Comparison of ENCODE assay signal across 8 cellular contexts in genomic region chr7:132654150-132654549, GRCh38.
A peak's percentile ranks its signal among the peaks of the same experiment; 100 is the strongest.
DNase-seq lines count a peak whose midpoint lies in the region; ATAC-seq and TF ChIP-seq lines count a peak whose summit lies in the region.

No MANE protein-coding gene starts in this region.

- H3K4me3 Mint-ChIP-seq in GM23338 = peak overlapping the region; percentile 54; the same call in 1 of the 3 replicates

- H3K9me3 ChIP-seq in tibial artery = no peaks in the 10 kb centered on the region

- H3K9me2 ChIP-seq in GM23338 (ENCODE audit: insufficient read depth) = 0 out of 2 replicates have a peak, but pooled peaks cover 3% of the 10 kb centered on the region

- H3K27me3 Mint-ChIP-seq in GM23338 (ENCODE audit: insufficient read depth, low read depth, poor library complexity) = peaks cover 3% of the 10 kb centered on the region

- no peak overlapping the region; the same call in 1 of the 2 replicates for H3K27ac Mint-ChIP-seq in GM23338

- H3F3A ChIP-seq in GM23338 (replicated peaks; ENCODE audit: low read depth) = no peaks in the 10 kb centered on the region; the same call in 1 of the 2 replicates

- ATAC-seq in GM23338 = peak; percentile 74

- H3K36me3 ChIP-seq in GM23338 (ENCODE audit: insufficient read depth) (no peaks in the 10 kb centered on the region), tibial artery (no peaks in the 10 kb centered on the region)

- intact Hi-C loops in tibial artery (cut with DNase I; ENCODE audit: low total_unique reads) = no loop called here

- DNase-seq in SKM-1 treated with dmso at 0.1 percent for 144 hours (lab: John Stamatoyannopoulos, UW; ENCODE audit: unreplicated experiment) (peak; percentile 3), SKM-1 (lab: John Stamatoyannopoulos, UW; ENCODE audit: unreplicated experiment) (no peak), GM23338 (ENCODE audit: low spot score) (peak; percentile 76), NB4 (ENCODE audit: low read depth) (peak; percentile 73), epithelial cell of esophagus (ENCODE audit: low read depth) (no peak), tibial artery (no peak), HPDE6-E6E7 (ENCODE audit: extremely low spot score) (no peak), DMS79 (lab: John Stamatoyannopoulos, UW) (no peak)

- H3K79me2 ChIP-seq in GM23338 (replicated peaks; ENCODE audit: insufficient read depth) = no peaks in the 10 kb centered on the region

- peak overlapping the region; percentile 83; the same call in 1 of the 2 replicates for H3K4me2 ChIP-seq in GM23338

- no peak overlapping the region for H3K4me3 ChIP-seq in GM23338
- H3K4me3 ChIP-seq in NB4 (ENCODE audit: low read depth, low read length) = peak overlapping the region; percentile 66
- H3K4me3 ChIP-seq in epithelial cell of esophagus (ENCODE audit: low read length) = no peak overlapping the region
- H3K4me3 ChIP-seq in tibial artery = no peak overlapping the region

- peaks cover 34% of the 10 kb centered on the region for H3K4me1 Mint-ChIP-seq in GM23338

- TF ChIP-seq POLR2A in NB4 (IDR thresholded peaks at IDR 0.05; ENCODE audit: extremely low read depth, insufficient read length) = no peak

- H4K20me1 ChIP-seq in GM23338 (replicated peaks; ENCODE audit: insufficient read depth) = no peaks in the 10 kb centered on the region

- H3K4me1 ChIP-seq in GM23338 (ENCODE audit: insufficient read depth) (peaks cover 16% of the 10 kb centered on the region), tibial artery (peaks cover 0 to 4% (median 2%) of the 10 kb centered on the region in 4 donors)

- H3K9me3 Mint-ChIP-seq in GM23338 = no peaks in the 10 kb centered on the region; the same call in 2 of the 3 replicates

- no peaks in the 10 kb centered on the region for H3K27me3 ChIP-seq in GM23338 (ENCODE audit: insufficient read depth)
- H3K27me3 ChIP-seq in tibial artery = no peaks in the 10 kb centered on the region

- no peaks in the 10 kb centered on the region for H3K36me3 Mint-ChIP-seq in GM23338 (ENCODE audit: low read depth)

- H3K27ac ChIP-seq in GM23338 (ENCODE audit: low read depth) = no peak overlapping the region
- H3K27ac ChIP-seq in tibial artery = no peak overlapping the region

- peak; percentile 40 to 65 for TF ChIP-seq CTCF in GM23338 (conservative IDR thresholded peaks at IDR 0.05; ENCODE audit: low read depth in 2 of 2)
- peak; percentile 36 for TF ChIP-seq CTCF in NB4 (IDR thresholded peaks at IDR 0.05; ENCODE audit: low read depth, low read length)
- peak; percentile 12 for TF ChIP-seq CTCF in epithelial cell of esophagus (IDR thresholded peaks at IDR 0.05; ENCODE audit: insufficient read depth, low read depth, low read length, missing control alignments)
- no peak for TF ChIP-seq CTCF in tibial artery (IDR thresholded peaks at IDR 0.05)

- H2AFZ ChIP-seq in GM23338 = no peak overlapping the region

TF ChIP-seq in GM23338, 12 proteins besides CTCF, POLR2A, EP300 and RAD21:
- TF ChIP-seq ETS1 (IDR thresholded peaks at IDR 0.05) (no peak), ZNF462 (CRISPR knock-in tag; IDR thresholded peaks at IDR 0.05) (peak; percentile 22; the same call in 1 of the 2 replicates)
TF ChIP-seq in GM23338: peak in this region for 1.

Comparison
In these comparisons a context has a peak if more than half of its experiments do, and no peak if none do; other contexts are left out.
1. DNase-seq: peak in SKM-1 treated with dmso at 0.1 percent for 144 hours (single experiment), GM23338 (single experiment) and NB4 (single experiment); none in SKM-1 (single experiment), epithelial cell of esophagus (single experiment), tibial artery (0 of 2), HPDE6-E6E7 (single experiment) and DMS79 (single experiment).
2. CTCF ChIP-seq: peak in GM23338 (2 of 2), NB4 (single experiment) and epithelial cell of esophagus (single experiment); none in tibial artery (0 of 2).